Comparison of ENCODE assay signal across 25 cellular contexts in the genomic region with DNA sequence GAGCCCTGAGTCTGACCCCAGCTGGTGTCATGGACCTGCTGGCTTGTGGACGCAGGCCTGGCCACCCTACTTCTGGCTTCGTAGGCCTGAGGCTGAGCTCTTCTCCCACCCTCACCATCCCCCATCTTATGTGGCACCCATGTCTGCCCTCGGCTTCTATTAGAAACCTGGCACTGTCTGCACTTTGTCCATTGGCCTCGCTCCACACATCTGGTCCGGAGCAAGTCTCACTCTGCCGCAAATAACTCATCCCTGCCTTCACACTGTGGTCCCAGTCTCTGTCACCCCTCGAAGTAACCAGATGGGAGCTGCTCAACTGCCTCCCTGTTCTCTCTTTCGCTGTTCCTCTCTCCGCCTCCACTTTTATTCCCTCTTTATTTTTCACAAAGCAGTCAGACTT.
A peak's percentile ranks its signal among the peaks of the same experiment; 100 is the strongest.
DNase-seq lines count a peak whose midpoint lies in the region; ATAC-seq, FAIRE-seq and TF ChIP-seq lines count a peak whose summit lies in the region.
"Had no signal": no experiment of that assay in that cellular context is flagged by ENCODE, and none has a peak within 500 bp of the region (broad histone marks: within the 10 kb centered on the region; RNA-seq: fewer than 3 reads in every experiment).

No MANE protein-coding gene starts in this region.

- no peaks in the 10 kb centered on the region for H3K27me3 ChIP-seq in heart right ventricle
- H3K27me3 ChIP-seq: neutrophil, tibial artery had no signal

- DNase-seq in Ammon's horn (ENCODE audit: low spot score), result peak; percentile 59
- peak in 1 of 61 donors; percentile 7 for DNase-seq in caudate nucleus (lab: John Stamatoyannopoulos, UW)
- DNase-seq in heart right ventricle, result peak; percentile 33 to 52
- DNase-seq in pons (ENCODE audit: low spot score), result peak; percentile 7
- DNase-seq in iPS-NIHi7 (ENCODE audit: extremely low spot score), result no peak
- no peak for DNase-seq in H54 (ENCODE audit: insufficient read length, low spot score)
- DNase-seq: ACHN; activated CD4-positive, CD25-positive, alpha-beta regulatory T cell treated with anti-CD3 and anti-CD28 coated beads, Interleukin-2, amount 50 U/mL, for 72 hours; activated CD8-positive, alpha-beta T cell treated with anti-CD3 and anti-CD28 coated beads for 36 hours; activated effector memory CD4-positive, alpha-beta T cell treated with Interleukin-2 at 50 U/mL for 16 hours; C1 segment of cervical spinal cord; DMS79; GDM1; Karpas-422; MV-4-11; NCI-H1436 treated with DMSO at 0.1 percent for 48 hours; NCI-H446; OCI-M1; SK-N-SH; T-helper 2 cell; tibial artery had no signal

- no peaks in the 10 kb centered on the region for H3K9me3 ChIP-seq in heart right ventricle
- H3K9me3 ChIP-seq: neutrophil, SK-N-SH, tibial artery had no signal

- TF ChIP-seq CTCF in heart right ventricle (IDR thresholded peaks at IDR 0.05), result no peak

- peaks cover 0 to 17% (median 6%) of the 10 kb centered on the region in 9 donors for H3K4me1 ChIP-seq in heart right ventricle
- H3K4me1 ChIP-seq: tibial artery had no signal

- intact Hi-C loops in heart right ventricle (cut with DNase I), result no loop called here

- TF ChIP-seq POLR2A in H54 (IDR thresholded peaks at IDR 0.05; ENCODE audit: low read depth, low read length), result no peak

- H3K36me3 ChIP-seq in heart right ventricle, result peaks cover 0 to 100% (median 79%) of the 10 kb centered on the region in 9 donors

- 68 to 79% methylated on average over 9 of the region's 9 CpGs for WGBS in heart right ventricle, 2 donors

- ATAC-seq in heart right ventricle (peak; percentile 63 to 87 (median 80)), HG02840 (IDR thresholded peaks at IDR 0.05; ENCODE audit: low FRiP score, unreplicated experiment) (no peak)
- ATAC-seq: activated CD8-positive, alpha-beta T cell treated with anti-CD3 and anti-CD28 coated beads for 36 hours; HepG2 had no signal

- no peak for FAIRE-seq in H54 (lab: Jason Lieb, UNC)
- FAIRE-seq: HepG2 had no signal

- H3K27ac ChIP-seq in caudate nucleus (ENCODE audit: low read depth, low read length) (peak overlapping the region; percentile 29), heart right ventricle (peak overlapping the region; percentile 4 to 87 (median 68))
- H3K27ac ChIP-seq: neutrophil, tibial artery had no signal

- no peak overlapping the region for H3K4me3 ChIP-seq in heart right ventricle
- H3K4me3 ChIP-seq: skin epidermis, tibial artery had no signal

Comparison
In these comparisons a context has a peak if more than half of its experiments do, and no peak if none do; other contexts are left out.
1. DNase-seq: peak in Ammon's horn (single experiment), heart right ventricle (2 of 2) and pons (single experiment); none in iPS-NIHi7 (single experiment) and H54 (single experiment).